In genomic region chr21:43611598-43612369, GRCh38 we compare ENCODE assay signal across 8 cellular contexts.
DNase-seq lines count a peak whose midpoint lies in the region; ATAC-seq and TF ChIP-seq lines count a peak whose summit lies in the region.

No MANE protein-coding gene starts in this region.

- H3K27ac Mint-ChIP-seq in stimulated activated memory B cell treated with anti-CD40 and anti-IgM and Interleukin-4, amounts not matched to agents 10 μg/mL and 1 μg/mL and 100 μg/mL, for 72 hours: no peak overlapping the region

- H3K36me3 Mint-ChIP-seq in stimulated activated memory B cell treated with anti-CD40 and anti-IgM and Interleukin-4, amounts not matched to agents 10 μg/mL and 1 μg/mL and 100 μg/mL, for 72 hours: no peaks in the 10 kb centered on the region

- H3K9me3 Mint-ChIP-seq in stimulated activated memory B cell treated with anti-CD40 and anti-IgM and Interleukin-4, amounts not matched to agents 10 μg/mL and 1 μg/mL and 100 μg/mL, for 72 hours: no peaks in the 10 kb centered on the region

- in situ Hi-C loops in astrocyte of the spinal cord (cut with HindIII; ENCODE audit: low sequenced_read_pairs): no loop called here

- no peaks in the 10 kb centered on the region for H3K27me3 Mint-ChIP-seq in stimulated activated memory B cell treated with anti-CD40 and anti-IgM and Interleukin-4, amounts not matched to agents 10 μg/mL and 1 μg/mL and 100 μg/mL, for 72 hours

- H3K4me3 ChIP-seq in astrocyte of the spinal cord (ENCODE audit: low read depth, low read length): no peak overlapping the region

- peak; percentile 91 for TF ChIP-seq CTCF in astrocyte of the spinal cord (IDR thresholded peaks at IDR 0.05; ENCODE audit: low read depth, low read length)

- peak; percentile 21 for DNase-seq in stimulated activated CD4-positive, alpha-beta T cell treated with anti-CD3 and anti-CD28 coated beads, Interleukin-15, amount 100 ng/mL, for 24 hours
- DNase-seq in stimulated activated CD4-positive, alpha-beta T cell treated with anti-CD3 and anti-CD28 coated beads, Interleukin-4, amount 100 ng/mL, for 1 hour: no peak
- DNase-seq in NCI-H526 treated with DMSO at 0.1 percent for 48 hours (lab: John Stamatoyannopoulos, UW): peak; percentile 21
- DNase-seq in astrocyte of the spinal cord (ENCODE audit: low read depth, low spot score): peak; percentile 82
- DNase-seq in iPS-NIHi11 (ENCODE audit: low spot score): peak; percentile 74
- DNase-seq in stimulated activated CD4-positive, alpha-beta T cell treated with anti-CD3 and anti-CD28 coated beads, Interleukin-4, amount 100 ng/mL, for 24 hours: no peak

- H3K4me3 Mint-ChIP-seq in stimulated activated memory B cell treated with anti-CD40 and anti-IgM and Interleukin-4, amounts not matched to agents 10 μg/mL and 1 μg/mL and 100 μg/mL, for 72 hours: no peak overlapping the region

- peak; percentile 63 for ATAC-seq in stimulated activated memory B cell treated with anti-CD40 and anti-IgM and Interleukin-4, amounts not matched to agents 10 μg/mL and 1 μg/mL and 100 μg/mL, for 72 hours
- no peak for ATAC-seq in HG03521 (IDR thresholded peaks at IDR 0.05; ENCODE audit: unreplicated experiment)

- H3K4me1 Mint-ChIP-seq in stimulated activated memory B cell treated with anti-CD40 and anti-IgM and Interleukin-4, amounts not matched to agents 10 μg/mL and 1 μg/mL and 100 μg/mL, for 72 hours: peaks cover 9% of the 10 kb centered on the region

Comparison
In these comparisons a context has a peak if more than half of its experiments do, and no peak if none do; other contexts are left out.
1. DNase-seq: peak in stimulated activated CD4-positive, alpha-beta T cell treated with anti-CD3 and anti-CD28 coated beads, Interleukin-15, amount 100 ng/mL, for 24 hours (single experiment), NCI-H526 treated with DMSO at 0.1 percent for 48 hours (single experiment), astrocyte of the spinal cord (single experiment) and iPS-NIHi11 (single experiment); none in stimulated activated CD4-positive, alpha-beta T cell treated with anti-CD3 and anti-CD28 coated beads, Interleukin-4, amount 100 ng/mL, for 1 hour (single experiment) and stimulated activated CD4-positive, alpha-beta T cell treated with anti-CD3 and anti-CD28 coated beads, Interleukin-4, amount 100 ng/mL, for 24 hours (single experiment).